1 cellular context compared by ENCODE assay signal in the genomic region with DNA sequence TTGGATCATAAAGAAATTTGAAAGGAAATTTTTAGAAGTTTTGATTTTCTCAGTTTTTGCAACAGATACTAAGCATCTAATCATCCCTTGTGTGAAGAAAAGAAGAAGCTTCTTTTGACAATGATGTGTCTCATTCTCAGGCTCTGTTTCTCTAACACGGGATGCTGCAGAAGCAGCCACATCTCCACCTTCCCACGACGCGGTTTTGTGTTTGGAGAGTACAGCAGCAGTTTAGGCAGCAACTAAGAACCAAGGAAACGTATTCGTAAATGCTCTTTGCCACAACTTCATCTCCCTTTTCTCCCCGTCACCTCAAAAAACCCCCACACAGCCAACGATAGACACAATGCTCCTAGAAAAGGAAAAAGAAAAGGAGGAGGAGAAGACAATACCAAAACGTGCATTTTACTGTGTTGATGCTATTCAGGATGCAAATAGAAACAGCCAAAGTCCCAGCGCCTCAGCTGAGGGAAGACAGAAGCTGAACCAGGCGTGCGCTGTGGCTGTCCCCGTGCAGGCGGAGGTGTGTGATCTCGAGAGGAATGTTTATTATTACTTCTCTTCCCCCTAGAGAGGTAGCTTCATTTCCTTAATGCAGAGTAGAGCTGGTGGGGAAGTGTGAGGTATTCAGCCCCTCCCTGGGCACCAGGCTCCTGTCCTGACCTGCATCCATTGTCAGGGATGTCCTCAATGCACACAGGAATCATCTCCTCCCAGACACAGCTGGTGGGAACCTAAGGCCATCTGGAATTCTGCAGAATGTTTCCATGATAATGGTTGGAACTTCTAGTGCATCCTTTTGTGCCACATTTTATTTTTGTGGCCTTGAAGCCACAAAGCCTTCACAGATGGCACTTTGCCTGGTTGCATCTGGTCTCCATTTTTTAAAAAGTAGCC.
TF ChIP-seq lines count a peak whose summit lies in the region.

No MANE protein-coding gene starts in this region.

TF ChIP-seq in H1, 55 proteins besides CTCF, POLR2A, EP300 and RAD21:
- TF ChIP-seq RXRA (IDR thresholded peaks at IDR 0.05; ENCODE audit: insufficient read depth, low read depth, low read length): no peak
- TF ChIP-seq SP1 (IDR thresholded peaks at IDR 0.05; ENCODE audit: low read depth, low read length): no peak
- no peak for TF ChIP-seq SAP30 (IDR thresholded peaks at IDR 0.05; ENCODE audit: insufficient read depth, insufficient replicate concordance, low read length)
- no peak for TF ChIP-seq CTBP2 (IDR thresholded peaks at IDR 0.05; ENCODE audit: borderline replicate concordance, insufficient read depth, insufficient read length, low read length)
- TF ChIP-seq SUZ12 (IDR thresholded peaks at IDR 0.05; ENCODE audit: low read length): no peak
- TF ChIP-seq ASH2L (IDR thresholded peaks at IDR 0.05; ENCODE audit: low read length): no peak
- TF ChIP-seq BACH1 (IDR thresholded peaks at IDR 0.05; ENCODE audit: low read length): no peak
- no peak for TF ChIP-seq SP2 (IDR thresholded peaks at IDR 0.05; ENCODE audit: low read length)
- TF ChIP-seq ZNF274 (IDR thresholded peaks at IDR 0.05; ENCODE audit: borderline replicate concordance, extremely low read depth, low read length): no peak
- TF ChIP-seq TAF1 (IDR thresholded peaks at IDR 0.05; ENCODE audit: low read depth, low read length): no peak
- TF ChIP-seq, protein P1, sequence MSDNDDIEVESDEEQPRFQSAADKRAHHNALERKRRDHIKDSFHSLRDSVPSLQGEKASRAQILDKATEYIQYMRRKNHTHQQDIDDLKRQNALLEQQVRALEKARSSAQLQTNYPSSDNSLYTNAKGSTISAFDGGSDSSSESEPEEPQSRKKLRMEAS (IDR thresholded peaks at IDR 0.05): no peak
- no peak for TF ChIP-seq TAF7 (optimal IDR thresholded peaks at IDR 0.05; ENCODE audit: borderline replicate concordance, low read depth, low read length)
- TF ChIP-seq RFX5 (IDR thresholded peaks at IDR 0.05; ENCODE audit: borderline replicate concordance, low read depth, low read length): no peak
